ENCODE assay signal across 1 cellular context in the genomic region with DNA sequence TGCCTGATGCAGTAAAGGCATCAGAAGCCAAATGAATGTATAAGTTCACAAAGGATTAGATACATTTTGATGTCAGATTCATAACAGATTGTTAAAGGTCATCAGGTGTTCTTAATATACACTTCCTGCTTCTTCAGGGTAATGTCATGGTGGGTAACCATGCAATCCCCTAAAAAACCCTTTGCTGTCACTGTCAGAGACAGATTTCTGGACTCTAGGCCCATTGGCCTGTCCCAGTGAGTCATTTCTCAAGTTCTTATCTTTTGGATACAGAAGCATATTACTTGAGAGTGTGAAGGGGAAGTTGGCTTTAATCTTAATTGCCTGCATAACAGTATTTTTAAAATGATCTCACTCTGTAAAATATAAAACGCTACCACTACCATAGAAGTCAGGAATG.
TF ChIP-seq lines count a peak whose summit lies in the region.

No MANE protein-coding gene starts in this region.

TF ChIP-seq in GM12878, 131 proteins besides CTCF, POLR2A, EP300 and RAD21 (continued from another document and continues in another):
- TF ChIP-seq, protein P1, sequence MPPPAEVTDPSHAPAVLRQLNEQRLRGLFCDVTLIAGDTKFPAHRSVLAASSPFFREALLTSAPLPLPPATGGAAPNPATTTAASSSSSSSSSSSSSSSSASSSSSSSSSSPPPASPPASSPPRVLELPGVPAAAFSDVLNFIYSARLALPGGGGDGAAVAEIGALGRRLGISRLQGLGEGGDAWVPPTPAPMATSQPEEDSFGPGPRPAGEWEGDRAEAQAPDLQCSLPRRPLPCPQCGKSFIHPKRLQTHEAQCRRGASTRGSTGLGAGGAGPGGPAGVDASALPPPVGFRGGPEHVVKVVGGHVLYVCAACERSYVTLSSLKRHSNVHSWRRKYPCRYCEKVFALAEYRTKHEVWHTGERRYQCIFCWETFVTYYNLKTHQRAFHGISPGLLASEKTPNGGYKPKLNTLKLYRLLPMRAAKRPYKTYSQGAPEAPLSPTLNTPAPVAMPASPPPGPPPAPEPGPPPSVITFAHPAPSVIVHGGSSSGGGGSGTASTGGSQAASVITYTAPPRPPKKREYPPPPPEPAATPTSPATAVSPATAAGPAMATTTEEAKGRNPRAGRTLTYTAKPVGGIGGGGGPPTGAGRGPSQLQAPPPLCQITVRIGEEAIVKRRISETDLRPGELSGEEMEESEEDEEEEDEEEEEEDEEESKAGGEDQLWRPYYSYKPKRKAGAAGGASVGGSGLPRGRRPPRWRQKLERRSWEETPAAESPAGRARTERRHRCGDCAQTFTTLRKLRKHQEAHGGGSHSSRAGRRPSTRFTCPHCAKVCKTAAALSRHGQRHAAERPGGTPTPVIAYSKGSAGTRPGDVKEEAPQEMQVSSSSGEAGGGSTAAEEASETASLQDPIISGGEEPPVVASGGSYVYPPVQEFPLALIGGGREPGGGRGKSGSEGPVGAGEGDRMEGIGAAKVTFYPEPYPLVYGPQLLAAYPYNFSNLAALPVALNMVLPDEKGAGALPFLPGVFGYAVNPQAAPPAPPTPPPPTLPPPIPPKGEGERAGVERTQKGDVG (CRISPR knock-in tag; IDR thresholded peaks at IDR 0.05) = no peak
- TF ChIP-seq, protein P2, sequence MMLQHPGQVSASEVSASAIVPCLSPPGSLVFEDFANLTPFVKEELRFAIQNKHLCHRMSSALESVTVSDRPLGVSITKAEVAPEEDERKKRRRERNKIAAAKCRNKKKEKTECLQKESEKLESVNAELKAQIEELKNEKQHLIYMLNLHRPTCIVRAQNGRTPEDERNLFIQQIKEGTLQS (IDR thresholded peaks at IDR 0.05; ENCODE audit: borderline replicate concordance, extremely low read depth, low read depth, low read length) = no peak
- TF ChIP-seq SP1 (IDR thresholded peaks at IDR 0.05; ENCODE audit: low read depth, low read length) (no peak), BMI1 (IDR thresholded peaks at IDR 0.05; ENCODE audit: borderline replicate concordance) (peak; percentile 80), SMARCA5 (IDR thresholded peaks at IDR 0.05) (no peak), BRCA1 (IDR thresholded peaks at IDR 0.05; ENCODE audit: low read depth, low read length) (no peak), TCF7 (IDR thresholded peaks at IDR 0.05; ENCODE audit: borderline replicate concordance) (peak; percentile 24; the same call in 1 of the 2 replicates), MTA2 (IDR thresholded peaks at IDR 0.05; ENCODE audit: low read depth) (peak; percentile 97), ESRRA (IDR thresholded peaks at IDR 0.05; ENCODE audit: low read length) (no peak), NFIC (IDR thresholded peaks at IDR 0.05; ENCODE audit: low read depth, low read length) (peak; percentile 95), FOS (IDR thresholded peaks at IDR 0.05; ENCODE audit: borderline replicate concordance, extremely low read depth, insufficient read length) (no peak), YBX1 (IDR thresholded peaks at IDR 0.05) (no peak), MEF2A (IDR thresholded peaks at IDR 0.05; ENCODE audit: insufficient read depth, low read depth, low read length) (0 out of 2 replicates have a peak, but pooled peaks have one; percentile 70), CHD4 (IDR thresholded peaks at IDR 0.05) (no peak), NR2C2 (IDR thresholded peaks at IDR 0.05; ENCODE audit: borderline replicate concordance, control insufficient read depth, insufficient read length, low read depth) (no peak), RBBP5 (conservative IDR thresholded peaks at IDR 0.05) (no peak), ZBED1 (IDR thresholded peaks at IDR 0.05; ENCODE audit: borderline replicate concordance) (peak; percentile 88; the same call in 1 of the 2 replicates), ASH2L (IDR thresholded peaks at IDR 0.05; ENCODE audit: borderline replicate concordance, low read depth) (no peak), RUNX3 (IDR thresholded peaks at IDR 0.05; ENCODE audit: low read length) (peak; percentile 91), IKZF2 (IDR thresholded peaks at IDR 0.05) (peak; percentile 95 to 98), ZNF384 (IDR thresholded peaks at IDR 0.05; ENCODE audit: borderline replicate concordance, low read depth, low read length) (no peak), FOXK2 (IDR thresholded peaks at IDR 0.05) (no peak), CREB1 (IDR thresholded peaks at IDR 0.05; ENCODE audit: low read depth) (peak; percentile 85)
- TF ChIP-seq, protein P3, sequence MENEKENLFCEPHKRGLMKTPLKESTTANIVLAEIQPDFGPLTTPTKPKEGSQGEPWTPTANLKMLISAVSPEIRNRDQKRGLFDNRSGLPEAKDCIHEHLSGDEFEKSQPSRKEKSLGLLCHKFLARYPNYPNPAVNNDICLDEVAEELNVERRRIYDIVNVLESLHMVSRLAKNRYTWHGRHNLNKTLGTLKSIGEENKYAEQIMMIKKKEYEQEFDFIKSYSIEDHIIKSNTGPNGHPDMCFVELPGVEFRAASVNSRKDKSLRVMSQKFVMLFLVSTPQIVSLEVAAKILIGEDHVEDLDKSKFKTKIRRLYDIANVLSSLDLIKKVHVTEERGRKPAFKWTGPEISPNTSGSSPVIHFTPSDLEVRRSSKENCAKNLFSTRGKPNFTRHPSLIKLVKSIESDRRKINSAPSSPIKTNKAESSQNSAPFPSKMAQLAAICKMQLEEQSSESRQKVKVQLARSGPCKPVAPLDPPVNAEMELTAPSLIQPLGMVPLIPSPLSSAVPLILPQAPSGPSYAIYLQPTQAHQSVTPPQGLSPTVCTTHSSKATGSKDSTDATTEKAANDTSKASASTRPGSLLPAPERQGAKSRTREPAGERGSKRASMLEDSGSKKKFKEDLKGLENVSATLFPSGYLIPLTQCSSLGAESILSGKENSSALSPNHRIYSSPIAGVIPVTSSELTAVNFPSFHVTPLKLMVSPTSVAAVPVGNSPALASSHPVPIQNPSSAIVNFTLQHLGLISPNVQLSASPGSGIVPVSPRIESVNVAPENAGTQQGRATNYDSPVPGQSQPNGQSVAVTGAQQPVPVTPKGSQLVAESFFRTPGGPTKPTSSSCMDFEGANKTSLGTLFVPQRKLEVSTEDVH (IDR thresholded peaks at IDR 0.05; ENCODE audit: low read depth, partially characterized antibody) = no peak
- TF ChIP-seq, protein P4, sequence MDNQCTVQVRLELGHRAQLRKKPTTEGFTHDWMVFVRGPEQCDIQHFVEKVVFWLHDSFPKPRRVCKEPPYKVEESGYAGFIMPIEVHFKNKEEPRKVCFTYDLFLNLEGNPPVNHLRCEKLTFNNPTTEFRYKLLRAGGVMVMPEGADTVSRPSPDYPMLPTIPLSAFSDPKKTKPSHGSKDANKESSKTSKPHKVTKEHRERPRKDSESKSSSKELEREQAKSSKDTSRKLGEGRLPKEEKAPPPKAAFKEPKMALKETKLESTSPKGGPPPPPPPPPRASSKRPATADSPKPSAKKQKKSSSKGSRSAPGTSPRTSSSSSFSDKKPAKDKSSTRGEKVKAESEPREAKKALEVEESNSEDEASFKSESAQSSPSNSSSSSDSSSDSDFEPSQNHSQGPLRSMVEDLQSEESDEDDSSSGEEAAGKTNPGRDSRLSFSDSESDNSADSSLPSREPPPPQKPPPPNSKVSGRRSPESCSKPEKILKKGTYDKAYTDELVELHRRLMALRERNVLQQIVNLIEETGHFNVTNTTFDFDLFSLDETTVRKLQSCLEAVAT (IDR thresholded peaks at IDR 0.05) = no peak
- TF ChIP-seq, protein P5, sequence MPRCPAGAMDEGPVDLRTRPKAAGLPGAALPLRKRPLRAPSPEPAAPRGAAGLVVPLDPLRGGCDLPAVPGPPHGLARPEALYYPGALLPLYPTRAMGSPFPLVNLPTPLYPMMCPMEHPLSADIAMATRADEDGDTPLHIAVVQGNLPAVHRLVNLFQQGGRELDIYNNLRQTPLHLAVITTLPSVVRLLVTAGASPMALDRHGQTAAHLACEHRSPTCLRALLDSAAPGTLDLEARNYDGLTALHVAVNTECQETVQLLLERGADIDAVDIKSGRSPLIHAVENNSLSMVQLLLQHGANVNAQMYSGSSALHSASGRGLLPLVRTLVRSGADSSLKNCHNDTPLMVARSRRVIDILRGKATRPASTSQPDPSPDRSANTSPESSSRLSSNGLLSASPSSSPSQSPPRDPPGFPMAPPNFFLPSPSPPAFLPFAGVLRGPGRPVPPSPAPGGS (IDR thresholded peaks at IDR 0.05; ENCODE audit: borderline replicate concordance, insufficient read depth, low read depth, low read length, poor library complexity, severe bottlenecking) = peak; percentile 42
- TF ChIP-seq, protein P6, sequence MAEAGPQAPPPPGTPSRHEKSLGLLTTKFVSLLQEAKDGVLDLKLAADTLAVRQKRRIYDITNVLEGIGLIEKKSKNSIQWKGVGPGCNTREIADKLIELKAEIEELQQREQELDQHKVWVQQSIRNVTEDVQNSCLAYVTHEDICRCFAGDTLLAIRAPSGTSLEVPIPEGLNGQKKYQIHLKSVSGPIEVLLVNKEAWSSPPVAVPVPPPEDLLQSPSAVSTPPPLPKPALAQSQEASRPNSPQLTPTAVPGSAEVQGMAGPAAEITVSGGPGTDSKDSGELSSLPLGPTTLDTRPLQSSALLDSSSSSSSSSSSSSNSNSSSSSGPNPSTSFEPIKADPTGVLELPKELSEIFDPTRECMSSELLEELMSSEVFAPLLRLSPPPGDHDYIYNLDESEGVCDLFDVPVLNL (IDR thresholded peaks at IDR 0.05; ENCODE audit: low read depth, low read length) = no peak
- TF ChIP-seq, protein P7, sequence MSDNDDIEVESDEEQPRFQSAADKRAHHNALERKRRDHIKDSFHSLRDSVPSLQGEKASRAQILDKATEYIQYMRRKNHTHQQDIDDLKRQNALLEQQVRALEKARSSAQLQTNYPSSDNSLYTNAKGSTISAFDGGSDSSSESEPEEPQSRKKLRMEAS (IDR thresholded peaks at IDR 0.05; ENCODE audit: low read depth, low read length) = no peak
- TF ChIP-seq, protein P8, sequence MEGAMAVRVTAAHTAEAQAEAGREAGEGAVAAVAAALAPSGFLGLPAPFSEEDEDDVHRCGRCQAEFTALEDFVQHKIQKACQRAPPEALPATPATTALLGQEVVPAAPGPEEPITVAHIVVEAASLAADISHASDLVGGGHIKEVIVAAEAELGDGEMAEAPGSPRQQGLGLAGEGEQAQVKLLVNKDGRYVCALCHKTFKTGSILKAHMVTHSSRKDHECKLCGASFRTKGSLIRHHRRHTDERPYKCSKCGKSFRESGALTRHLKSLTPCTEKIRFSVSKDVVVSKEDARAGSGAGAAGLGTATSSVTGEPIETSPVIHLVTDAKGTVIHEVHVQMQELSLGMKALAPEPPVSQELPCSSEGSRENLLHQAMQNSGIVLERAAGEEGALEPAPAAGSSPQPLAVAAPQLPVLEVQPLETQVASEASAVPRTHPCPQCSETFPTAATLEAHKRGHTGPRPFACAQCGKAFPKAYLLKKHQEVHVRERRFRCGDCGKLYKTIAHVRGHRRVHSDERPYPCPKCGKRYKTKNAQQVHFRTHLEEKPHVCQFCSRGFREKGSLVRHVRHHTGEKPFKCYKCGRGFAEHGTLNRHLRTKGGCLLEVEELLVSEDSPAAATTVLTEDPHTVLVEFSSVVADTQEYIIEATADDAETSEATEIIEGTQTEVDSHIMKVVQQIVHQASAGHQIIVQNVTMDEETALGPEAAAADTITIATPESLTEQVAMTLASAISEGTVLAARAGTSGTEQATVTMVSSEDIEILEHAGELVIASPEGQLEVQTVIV (IDR thresholded peaks at IDR 0.05; ENCODE audit: borderline replicate concordance, partially characterized antibody) = no peak
- TF ChIP-seq, protein P9, sequence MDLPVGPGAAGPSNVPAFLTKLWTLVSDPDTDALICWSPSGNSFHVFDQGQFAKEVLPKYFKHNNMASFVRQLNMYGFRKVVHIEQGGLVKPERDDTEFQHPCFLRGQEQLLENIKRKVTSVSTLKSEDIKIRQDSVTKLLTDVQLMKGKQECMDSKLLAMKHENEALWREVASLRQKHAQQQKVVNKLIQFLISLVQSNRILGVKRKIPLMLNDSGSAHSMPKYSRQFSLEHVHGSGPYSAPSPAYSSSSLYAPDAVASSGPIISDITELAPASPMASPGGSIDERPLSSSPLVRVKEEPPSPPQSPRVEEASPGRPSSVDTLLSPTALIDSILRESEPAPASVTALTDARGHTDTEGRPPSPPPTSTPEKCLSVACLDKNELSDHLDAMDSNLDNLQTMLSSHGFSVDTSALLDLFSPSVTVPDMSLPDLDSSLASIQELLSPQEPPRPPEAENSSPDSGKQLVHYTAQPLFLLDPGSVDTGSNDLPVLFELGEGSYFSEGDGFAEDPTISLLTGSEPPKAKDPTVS (IDR thresholded peaks at IDR 0.05; ENCODE audit: low read depth, low read length) = no peak
- TF ChIP-seq, protein P10, sequence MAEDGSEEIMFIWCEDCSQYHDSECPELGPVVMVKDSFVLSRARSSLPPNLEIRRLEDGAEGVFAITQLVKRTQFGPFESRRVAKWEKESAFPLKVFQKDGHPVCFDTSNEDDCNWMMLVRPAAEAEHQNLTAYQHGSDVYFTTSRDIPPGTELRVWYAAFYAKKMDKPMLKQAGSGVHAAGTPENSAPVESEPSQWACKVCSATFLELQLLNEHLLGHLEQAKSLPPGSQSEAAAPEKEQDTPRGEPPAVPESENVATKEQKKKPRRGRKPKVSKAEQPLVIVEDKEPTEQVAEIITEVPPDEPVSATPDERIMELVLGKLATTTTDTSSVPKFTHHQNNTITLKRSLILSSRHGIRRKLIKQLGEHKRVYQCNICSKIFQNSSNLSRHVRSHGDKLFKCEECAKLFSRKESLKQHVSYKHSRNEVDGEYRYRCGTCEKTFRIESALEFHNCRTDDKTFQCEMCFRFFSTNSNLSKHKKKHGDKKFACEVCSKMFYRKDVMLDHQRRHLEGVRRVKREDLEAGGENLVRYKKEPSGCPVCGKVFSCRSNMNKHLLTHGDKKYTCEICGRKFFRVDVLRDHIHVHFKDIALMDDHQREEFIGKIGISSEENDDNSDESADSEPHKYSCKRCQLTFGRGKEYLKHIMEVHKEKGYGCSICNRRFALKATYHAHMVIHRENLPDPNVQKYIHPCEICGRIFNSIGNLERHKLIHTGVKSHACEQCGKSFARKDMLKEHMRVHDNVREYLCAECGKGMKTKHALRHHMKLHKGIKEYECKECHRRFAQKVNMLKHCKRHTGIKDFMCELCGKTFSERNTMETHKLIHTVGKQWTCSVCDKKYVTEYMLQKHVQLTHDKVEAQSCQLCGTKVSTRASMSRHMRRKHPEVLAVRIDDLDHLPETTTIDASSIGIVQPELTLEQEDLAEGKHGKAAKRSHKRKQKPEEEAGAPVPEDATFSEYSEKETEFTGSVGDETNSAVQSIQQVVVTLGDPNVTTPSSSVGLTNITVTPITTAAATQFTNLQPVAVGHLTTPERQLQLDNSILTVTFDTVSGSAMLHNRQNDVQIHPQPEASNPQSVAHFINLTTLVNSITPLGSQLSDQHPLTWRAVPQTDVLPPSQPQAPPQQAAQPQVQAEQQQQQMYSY (CRISPR knock-in tag; IDR thresholded peaks at IDR 0.05) = no peak
